Comparison of ENCODE assay signal across 19 cellular contexts in the genomic region with DNA sequence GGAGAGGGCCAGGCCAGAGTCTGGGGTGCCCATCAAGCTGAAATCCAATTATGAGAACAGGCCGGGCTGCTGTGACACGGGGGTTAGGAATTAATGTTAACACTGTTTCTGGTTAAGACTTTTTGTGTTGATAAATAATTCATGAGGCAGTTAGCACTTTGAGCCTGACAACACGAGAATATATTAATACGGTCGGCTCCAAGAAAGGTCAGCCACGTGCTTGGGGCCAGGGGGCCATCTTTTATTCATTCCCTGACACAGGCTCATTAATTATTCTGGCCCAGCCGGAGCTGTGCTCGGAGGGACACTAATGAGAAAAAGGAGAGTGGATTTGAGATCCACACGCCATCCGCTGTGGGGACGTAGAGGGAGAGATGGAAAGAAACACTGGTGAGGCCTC.
"Had no signal": no experiment of that assay in that cellular context is flagged by ENCODE, and none has a peak within 500 bp of the region (broad histone marks: within the 10 kb centered on the region; RNA-seq: fewer than 3 reads in every experiment).

No MANE protein-coding gene starts in this region.

- H3K4me1 Mint-ChIP-seq: mesothelial cell of epicardium had no signal

- H3K36me3 ChIP-seq: colonic mucosa, left lung, ovary had no signal

- H3K4me1 ChIP-seq: body of pancreas, colonic mucosa, left lung, tibial artery had no signal

- DNase-seq: activated CD4-positive, alpha-beta T cell treated with anti-CD3 and anti-CD28 coated beads, Interleukin-2, amount 50 U/mL, for 1 hour; activated CD4-positive, CD25-positive, alpha-beta regulatory T cell treated with anti-CD3 and anti-CD28 coated beads, Interleukin-2, amount 50 U/mL, for 72 hours; activated effector memory CD4-positive, alpha-beta T cell treated with anti-CD3 and anti-CD28 coated beads, Interleukin-2, amount 50 U/mL, for 16 hours; activated T-cell treated with anti-CD3 and anti-CD28 coated beads, Interleukin-2, amount 50 U/mL, for 72 hours; amniotic stem cell; body of pancreas; central memory CD4-positive, alpha-beta T cell; colonic mucosa; erythroblast; foreskin melanocyte; kidney; left lung; ovary; spleen; stimulated activated naive CD4-positive, alpha-beta T cell treated with Interleukin-2 at 50 U/mL for 16 hours; tibial artery had no signal

- H3K27ac ChIP-seq: body of pancreas, colonic mucosa, left lung, ovary, spleen, tibial artery, VCaP had no signal

- H3K4me3 ChIP-seq: body of pancreas, colonic mucosa, left lung, ovary, spleen, tibial artery had no signal

- H3K27me3 ChIP-seq: body of pancreas, colonic mucosa, left lung, ovary, spleen, tibial artery had no signal

- H3K9me3 ChIP-seq: body of pancreas, colonic mucosa, left lung, ovary, spleen, tibial artery had no signal

- ATAC-seq: activated naive CD4-positive, alpha-beta T cell treated with anti-CD3 and anti-CD28 coated beads, Interleukin-2, amount 50 U/mL, for 72 hours; activated T-cell treated with anti-CD3 and anti-CD28 coated beads, Interleukin-2, amount 50 U/mL, for 72 hours; body of pancreas; left lung had no signal

- H3K4me3 Mint-ChIP-seq: activated T-cell treated with anti-CD3 and anti-CD28 coated beads, Interleukin-2, amount 50 U/mL, for 72 hours; mesothelial cell of epicardium had no signal

- H3K27ac Mint-ChIP-seq: activated T-cell treated with anti-CD3 and anti-CD28 coated beads, Interleukin-2, amount 50 U/mL, for 72 hours; mesothelial cell of epicardium had no signal
